ENCODE assay signal across 18 cellular contexts in genomic region chr2:17122887-17123501, GRCh38.
"Had no signal": no experiment of that assay in that cellular context is flagged by ENCODE, and none has a peak within 500 bp of the region (broad histone marks: within the 10 kb centered on the region; RNA-seq: fewer than 3 reads in every experiment).

No MANE protein-coding gene starts in this region.

- H3K4me1 ChIP-seq: adrenal gland, breast epithelium, esophagus muscularis mucosa, tibial nerve had no signal

- H3K4me2 ChIP-seq: hepatocyte had no signal

- H3K36me3 ChIP-seq: adrenal gland, breast epithelium, esophagus muscularis mucosa, tibial nerve, WERI-Rb-1 had no signal

- H3K4me3 ChIP-seq: adrenal gland, breast epithelium, coronary artery, esophagus muscularis mucosa, hepatocyte, tibial nerve had no signal

- H2AFZ ChIP-seq: hepatocyte had no signal

- H3K27me3 ChIP-seq: breast epithelium, esophagus muscularis mucosa, hepatocyte, tibial nerve had no signal

- H3K27ac ChIP-seq: adrenal gland, breast epithelium, coronary artery, esophagus muscularis mucosa, hepatocyte, tibial nerve, WERI-Rb-1 had no signal

- FAIRE-seq: astrocyte, urothelium cell line had no signal

- H3K79me2 ChIP-seq: hepatocyte had no signal

- DNase-seq: activated CD4-positive, alpha-beta T cell treated with anti-CD3 and anti-CD28 coated beads, Interleukin-2, amount 50 U/mL, for 4 hours; activated gamma-delta T cell; adrenal gland; left cardiac atrium; nephron progenitor cell; nucleus accumbens; retina; stimulated activated CD4-positive, alpha-beta T cell treated with anti-CD3 and anti-CD28 coated beads, Interleukin-2, amount 100 ng/mL, for 24 hours; T-cell; T-helper 9 cell; WERI-Rb-1 had no signal

- H3K9me3 ChIP-seq: adrenal gland, breast epithelium, esophagus muscularis mucosa, tibial nerve had no signal

- ATAC-seq: left cardiac atrium, T-cell had no signal
